Comparison of ENCODE assay signal across 8 cellular contexts in the genomic region with DNA sequence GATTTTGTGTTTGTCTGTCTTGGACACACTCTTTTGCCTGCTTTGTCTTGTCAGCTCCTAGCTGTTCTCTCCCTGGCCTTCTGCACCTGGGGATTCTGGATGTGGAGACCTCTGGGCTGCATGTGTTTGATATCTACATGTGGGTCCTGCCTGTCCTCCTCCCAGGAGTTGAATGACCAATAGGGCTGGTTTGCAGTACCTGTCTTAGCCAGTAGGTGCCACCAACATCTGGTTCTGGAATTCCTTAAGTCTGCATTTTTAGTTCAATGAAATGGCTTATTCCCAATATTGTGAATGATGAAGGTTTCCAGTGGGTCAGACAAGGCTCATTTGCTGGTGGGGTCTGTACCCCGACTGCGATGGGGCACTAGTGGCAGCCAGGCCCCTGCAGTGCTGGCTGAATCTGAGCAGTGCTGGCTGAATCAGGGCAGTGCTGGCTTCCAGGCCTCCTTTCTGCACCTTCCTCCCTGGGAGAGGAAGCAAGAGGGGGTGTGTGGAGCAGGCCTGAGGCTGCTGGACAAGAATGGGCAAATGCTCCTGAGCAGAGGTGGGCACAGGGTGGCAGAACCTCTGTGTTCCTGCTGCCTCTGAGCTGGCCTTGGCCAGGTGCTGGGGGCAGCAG.
DNase-seq lines count a peak whose midpoint lies in the region; ATAC-seq, FAIRE-seq and TF ChIP-seq lines count a peak whose summit lies in the region.

No MANE protein-coding gene starts in this region.

- peaks cover 41% of the 10 kb centered on the region for H3K79me1 ChIP-seq in neuronal stem cell (ENCODE audit: low read depth, low read length)

- no peak overlapping the region for H3K4me3 Mint-ChIP-seq in Calu3 (ENCODE audit: low read depth, unreplicated experiment)

- CTCF ChIA-PET in Calu3 (lab: Charles Lee), result no interaction called here

- no peak overlapping the region for H2BK120ac ChIP-seq in neuronal stem cell (ENCODE audit: low read depth, low read length)

- no peaks in the 10 kb centered on the region for H3K4me1 Mint-ChIP-seq in Calu3 (ENCODE audit: low read depth, unreplicated experiment)

- peak; percentile 38 for TF ChIP-seq CTCF in Calu3 (IDR thresholded peaks at IDR 0.05; ENCODE audit: unreplicated experiment)
- TF ChIP-seq CTCF in cardiac fibroblast (IDR thresholded peaks at IDR 0.05; ENCODE audit: low read depth, low read length), result peak; percentile 79

- H3K9ac ChIP-seq in neuronal stem cell (ENCODE audit: low read depth, low read length, poor library complexity), result peak overlapping the region; percentile 38

- intact Hi-C loops in Calu3 (cut with micrococcal nuclease; ENCODE audit: unreplicated experiment), result no loop called here

- H4K91ac ChIP-seq in neuronal stem cell (ENCODE audit: low read depth, low read length, poor library complexity), result no peak overlapping the region

- no peak overlapping the region for H2BK15ac ChIP-seq in neuronal stem cell (ENCODE audit: low read length)

- H2AFZ ChIP-seq in neuronal stem cell (ENCODE audit: low read length), result no peak overlapping the region

- H3K27ac Mint-ChIP-seq in Calu3 (ENCODE audit: unreplicated experiment), result no peak overlapping the region

- FAIRE-seq in HTR-8/SVneo (lab: Jason Lieb, UNC), result no peak

- no peak overlapping the region for H3K27ac ChIP-seq in neuronal stem cell (replicated peaks; ENCODE audit: low read length)

- no peaks in the 10 kb centered on the region for H3K27me3 Mint-ChIP-seq in Calu3 (ENCODE audit: unreplicated experiment)

- no peak for ATAC-seq in GM18861 (IDR thresholded peaks at IDR 0.05; ENCODE audit: unreplicated experiment)

- no peaks in the 10 kb centered on the region for H3K27me3 ChIP-seq in neuronal stem cell (ENCODE audit: control insufficient read depth in 3 of 3, insufficient read depth in 3 of 3, low read depth in 1 of 3, low read length in 3 of 3)

- no peak overlapping the region for H2AK5ac ChIP-seq in neuronal stem cell (ENCODE audit: low read depth, low read length)

- BruUV-seq in Calu3 (replicated peaks; lab: Mats Ljungman, UMichigan), result no TSS peak

- H3K4me1 ChIP-seq in neuronal stem cell (ENCODE audit: control insufficient read depth in 2 of 2, insufficient read depth in 1 of 2, low read depth in 1 of 2, low read length in 2 of 2), result no peaks in the 10 kb centered on the region

- H4K8ac ChIP-seq in neuronal stem cell (ENCODE audit: low read depth, low read length), result no peak overlapping the region

- H3K23ac ChIP-seq in neuronal stem cell (ENCODE audit: low read depth, low read length, poor library complexity), result no peak overlapping the region

- H3K4me3 ChIP-seq in cardiac fibroblast (replicated peaks in 1 of 2; ENCODE audit: low read depth in 2 of 2, low read length in 2 of 2) (no peak overlapping the region), neuronal stem cell (ENCODE audit: low read length in 2 of 2) (no peak overlapping the region)

- no peak overlapping the region for H3K4ac ChIP-seq in neuronal stem cell (ENCODE audit: low read length)

- no peak for DNase-seq in Calu3
- peak; percentile 55 for DNase-seq in HT1080 (ENCODE audit: low read depth)
- peak; percentile 55 to 74 for DNase-seq in cardiac fibroblast (ENCODE audit: low read depth in 2 of 2)
- no peak for DNase-seq in neuronal stem cell (ENCODE audit: low spot score)
- DNase-seq in NCI-H748 treated with DMSO at 0.1 percent for 48 hours (lab: John Stamatoyannopoulos, UW), result no peak
- DNase-seq in HTR-8/SVneo (ENCODE audit: insufficient read length, low spot score), result no peak
- no peak for DNase-seq in NCI-H446 treated with DMSO at 0.1 percent for 48 hours (lab: John Stamatoyannopoulos, UW)

- H3K14ac ChIP-seq in neuronal stem cell (ENCODE audit: low read length), result no peak overlapping the region

- no CpG with 5 or more reads among the region's 2 CpGs for WGBS in neuronal stem cell (ENCODE audit: extremely low coverage in 2 of 2, insufficient read length in 2 of 2, insufficient replicate concordance in 1 of 2), 2 donors

- peak overlapping the region; percentile 7 for H3K18ac ChIP-seq in neuronal stem cell (ENCODE audit: low read length)

- H3K4me2 ChIP-seq in neuronal stem cell (ENCODE audit: insufficient read depth, low read length, poor library complexity, severe bottlenecking), result no peak overlapping the region

- peaks cover 4% of the 10 kb centered on the region for H3K36me3 Mint-ChIP-seq in Calu3 (ENCODE audit: insufficient read depth, unreplicated experiment)

- peaks cover 0 to 3% of the 10 kb centered on the region in 2 donors for H3K36me3 ChIP-seq in neuronal stem cell (replicated peaks in 1 of 2; ENCODE audit: control insufficient read depth in 2 of 2, insufficient read depth in 2 of 2, low read length in 2 of 2)

- peaks cover 10% of the 10 kb centered on the region in 2 donors for H3K9me3 ChIP-seq in neuronal stem cell (replicated peaks in 1 of 2; ENCODE audit: control insufficient read depth in 2 of 2, insufficient read depth in 1 of 2, low read depth in 1 of 2, low read length in 2 of 2)

- no peaks in the 10 kb centered on the region for H3K9me3 Mint-ChIP-seq in Calu3 (ENCODE audit: low read depth, unreplicated experiment)

- H2BK12ac ChIP-seq in neuronal stem cell (ENCODE audit: low read length), result no peak overlapping the region

- no peak overlapping the region for H2BK5ac ChIP-seq in neuronal stem cell (ENCODE audit: low read length)

Comparison
In these comparisons a context has a peak if more than half of its experiments do, and no peak if none do; other contexts are left out.
1. DNase-seq: peak in HT1080 (single experiment) and cardiac fibroblast (2 of 2); none in Calu3 (single experiment), neuronal stem cell (single experiment), NCI-H748 treated with DMSO at 0.1 percent for 48 hours (single experiment), HTR-8/SVneo (single experiment) and NCI-H446 treated with DMSO at 0.1 percent for 48 hours (single experiment).